In the genomic region with DNA sequence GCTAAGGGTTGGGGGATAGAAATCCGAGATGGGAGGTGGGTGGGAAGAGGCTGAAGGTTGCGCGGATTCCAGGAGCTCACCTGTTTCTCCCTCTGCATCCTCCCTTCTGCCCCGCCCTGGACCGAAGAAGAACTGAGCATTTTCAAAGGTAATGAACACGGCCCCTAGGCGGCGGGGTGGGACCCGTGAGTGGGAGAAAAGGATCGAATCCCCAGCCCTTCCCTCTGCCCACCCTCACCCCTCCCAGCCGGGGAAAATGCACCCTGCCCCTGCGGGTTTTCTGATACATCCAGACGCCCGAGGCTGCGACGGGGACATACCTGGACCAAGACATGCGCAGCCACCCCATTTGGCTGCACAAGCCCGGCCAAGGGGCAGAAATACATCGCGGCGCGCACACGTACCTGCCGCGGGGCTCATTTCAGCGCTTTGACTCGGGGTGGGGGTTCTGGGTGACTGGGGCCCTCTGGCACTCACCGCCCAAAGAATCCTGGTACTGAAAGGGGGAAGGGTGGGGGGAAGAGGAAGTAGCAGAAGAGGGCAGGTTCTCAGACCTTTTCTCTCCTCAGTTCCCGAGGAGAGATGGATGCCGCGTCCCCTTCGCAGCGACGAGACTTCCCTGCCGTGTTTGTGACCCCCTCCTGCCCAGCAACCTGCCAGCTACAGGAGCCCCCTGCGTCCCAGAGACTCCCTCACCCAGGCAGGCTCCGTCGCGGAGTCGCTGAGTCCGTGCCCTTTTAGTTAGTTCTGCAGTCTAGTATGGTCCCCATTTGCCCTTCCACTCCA, we compare ENCODE assay signal across 8 cellular contexts. TPM values are rescaled to one million over a fixed set of nuclear protein-coding genes. Genes with fewer than 3 reads are reported as not detected.
DNase-seq lines count a peak whose midpoint lies in the region; ATAC-seq, FAIRE-seq and TF ChIP-seq lines count a peak whose summit lies in the region.

No MANE protein-coding gene starts in this region.

- peak; percentile 27 for ATAC-seq in GM21723 (IDR thresholded peaks at IDR 0.05; ENCODE audit: unreplicated experiment)
- peak; percentile 4 for ATAC-seq in left lobe of liver
- ATAC-seq in stimulated activated naive CD8-positive, alpha-beta T cell treated with anti-CD3 and anti-CD28 coated beads, Interleukin-15, amount 100 ng/mL, for 72 hours: peak; percentile 40

- H3K9me3 Mint-ChIP-seq in astrocyte (ENCODE audit: unreplicated experiment): peaks cover 3% of the 10 kb centered on the region
- H3K9me3 Mint-ChIP-seq in stimulated activated naive CD8-positive, alpha-beta T cell treated with anti-CD3 and anti-CD28 coated beads, Interleukin-15, amount 100 ng/mL, for 72 hours: no peaks in the 10 kb centered on the region

- peak overlapping the region; percentile 93 for H3K4me3 Mint-ChIP-seq in astrocyte (ENCODE audit: unreplicated experiment)
- peak overlapping the region; percentile 86 to 96 for H3K4me3 Mint-ChIP-seq in stimulated activated naive CD8-positive, alpha-beta T cell treated with anti-CD3 and anti-CD28 coated beads, Interleukin-15, amount 100 ng/mL, for 72 hours

- no peak for FAIRE-seq in astrocyte (lab: Jason Lieb, UNC)

- H3K4me1 ChIP-seq in astrocyte (ENCODE audit: insufficient read depth, low read length): peaks cover 33% of the 10 kb centered on the region

- no peaks in the 10 kb centered on the region for H3K36me3 ChIP-seq in astrocyte (ENCODE audit: insufficient read depth, low read length)

- peak overlapping the region; percentile 52 for H3K9ac ChIP-seq in astrocyte (ENCODE audit: low read length)

- no peaks in the 10 kb centered on the region for H3K79me2 ChIP-seq in astrocyte (ENCODE audit: insufficient read depth, low read length)

- H3K27ac ChIP-seq in astrocyte (ENCODE audit: low read depth, low read length): no peak overlapping the region

- H3K36me3 Mint-ChIP-seq in astrocyte (ENCODE audit: low read depth, unreplicated experiment): peaks cover 4% of the 10 kb centered on the region

- H4K20me1 ChIP-seq in astrocyte (ENCODE audit: insufficient read depth, low read length): peaks cover 4% of the 10 kb centered on the region

- peaks cover 12% of the 10 kb centered on the region for H3K4me1 Mint-ChIP-seq in astrocyte (ENCODE audit: low read depth, unreplicated experiment)
- peaks cover 21% of the 10 kb centered on the region for H3K4me1 Mint-ChIP-seq in stimulated activated naive CD8-positive, alpha-beta T cell treated with anti-CD3 and anti-CD28 coated beads, Interleukin-15, amount 100 ng/mL, for 72 hours

- DNase-seq in NCI-H1105 treated with DMSO at 0.1 percent for 48 hours (lab: John Stamatoyannopoulos, UW) (peak; percentile 26), astrocyte (ENCODE audit: low read depth) (no peak), left lobe of liver (ENCODE audit: low spot score) (peak; percentile 49), NCI-H2227 (lab: John Stamatoyannopoulos, UW; ENCODE audit: unreplicated experiment) (no peak), NCI-H2029 (lab: John Stamatoyannopoulos, UW) (no peak)
- DNase-seq in stimulated activated naive CD8-positive, alpha-beta T cell treated with anti-CD3 and anti-CD28 coated beads, Interleukin-15, amount 100 ng/mL, for 72 hours: peak in 1 of 2 donors; percentile 36

- no peak for TF ChIP-seq CTCF in astrocyte (IDR thresholded peaks at IDR 0.05; ENCODE audit: insufficient read depth, low read depth, low read length)

- peak overlapping the region; percentile 69 for H2AFZ ChIP-seq in astrocyte (ENCODE audit: low read depth, low read length)

- peaks cover 14% of the 10 kb centered on the region for H3K27me3 ChIP-seq in astrocyte (ENCODE audit: insufficient read depth, low read length)

- H3K4me2 ChIP-seq in astrocyte (ENCODE audit: low read length): peak overlapping the region; percentile 97

- H3K4me3 ChIP-seq in GM08714 (ENCODE audit: low read length) (peak overlapping the region; percentile 66; the same call in 1 of the 2 replicates), astrocyte (ENCODE audit: insufficient read depth, low read depth, low read length) (peak overlapping the region; percentile 69)

- no peaks in the 10 kb centered on the region for H3K9me3 ChIP-seq in astrocyte (ENCODE audit: insufficient read depth, low read depth, low read length)

- H3K27ac Mint-ChIP-seq in astrocyte (ENCODE audit: unreplicated experiment): peak overlapping the region; percentile 82
- H3K27ac Mint-ChIP-seq in stimulated activated naive CD8-positive, alpha-beta T cell treated with anti-CD3 and anti-CD28 coated beads, Interleukin-15, amount 100 ng/mL, for 72 hours: peak overlapping the region; percentile 60 to 87

- peaks cover 77% of the 10 kb centered on the region for H3K27me3 Mint-ChIP-seq in astrocyte (ENCODE audit: low read depth, unreplicated experiment)
- peaks cover 19% of the 10 kb centered on the region for H3K27me3 Mint-ChIP-seq in stimulated activated naive CD8-positive, alpha-beta T cell treated with anti-CD3 and anti-CD28 coated beads, Interleukin-15, amount 100 ng/mL, for 72 hours

RNA-seq across cellular contexts. Expression of gene VSIG2, which starts 6.0 kb away (rescaled TPM):
- 0.18 TPM in 1 of 2 replicates, not detected in the other for total RNA-seq in astrocyte
- total RNA-seq in left lobe of liver: 1.3 TPM

RNA-seq across cellular contexts. Expression of gene NRGN, which starts 6.3 kb away (rescaled TPM):
- 1.5 and 1.7 TPM in 2 replicates for total RNA-seq in astrocyte
- total RNA-seq in left lobe of liver: 1.4 TPM

RNA-seq across cellular contexts. Expression of gene ESAM, which starts 16.1 kb away (rescaled TPM):
- total RNA-seq in astrocyte (9.4 and 22.0 TPM in 2 replicates), left lobe of liver (10.5 TPM)

RNA-seq across cellular contexts. Expression of gene MSANTD2, which starts 54.2 kb away (rescaled TPM):
- total RNA-seq in astrocyte (13.7 and 18.7 TPM in 2 replicates), left lobe of liver (4.9 TPM)

Comparison
In these comparisons a context has a peak if more than half of its experiments do, and no peak if none do; other contexts are left out.
1. DNase-seq: peak in NCI-H1105 treated with DMSO at 0.1 percent for 48 hours (single experiment) and left lobe of liver (single experiment); none in astrocyte (single experiment), NCI-H2227 (single experiment) and NCI-H2029 (single experiment).
2. Peak in every context shown above with its lines, with median percentiles within 50 percentile points of each other: ATAC-seq.